18 cellular contexts compared by ENCODE assay signal in the genomic region with DNA sequence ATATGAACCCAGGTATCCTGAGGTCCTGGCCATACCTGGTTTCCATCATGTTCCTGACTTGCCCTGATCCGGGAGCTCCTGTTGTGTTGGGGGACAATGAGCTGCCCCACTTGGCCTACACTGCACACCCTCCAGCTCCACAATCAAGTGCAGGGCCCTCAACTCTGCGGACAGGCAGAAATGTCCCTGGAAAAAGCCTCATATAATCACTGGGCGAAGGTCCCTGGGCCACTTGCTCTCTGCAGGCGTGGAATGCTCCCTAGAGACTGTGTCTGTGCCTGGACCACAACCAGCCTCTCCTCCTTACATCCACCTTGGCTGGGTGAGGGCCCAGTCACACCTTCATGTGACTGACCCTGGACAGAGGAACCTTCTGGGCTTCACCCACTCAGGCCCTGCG. TPM values are rescaled to one million over a fixed set of nuclear protein-coding genes. Genes with fewer than 3 reads are reported as not detected.
DNase-seq lines count a peak whose midpoint lies in the region; ATAC-seq and TF ChIP-seq lines count a peak whose summit lies in the region.
"Had no signal": no experiment of that assay in that cellular context is flagged by ENCODE, and none has a peak within 500 bp of the region (broad histone marks: within the 10 kb centered on the region; RNA-seq: fewer than 3 reads in every experiment).

No MANE protein-coding gene starts in this region.

- H3K36me3 ChIP-seq in BLaER1, result peaks cover 81% of the 10 kb centered on the region

- H3K4me1 ChIP-seq in BLaER1, result peaks cover 10% of the 10 kb centered on the region
- H3K4me1 ChIP-seq in foreskin keratinocyte, result no peaks in the 10 kb centered on the region
- H3K4me1 ChIP-seq: A549 had no signal

- H3K9ac ChIP-seq in BLaER1, result no peak overlapping the region

- H3K27ac ChIP-seq in BLaER1, result no peak overlapping the region
- H3K27ac ChIP-seq in foreskin keratinocyte, result no peak overlapping the region
- H3K27ac ChIP-seq: 22Rv1, A549 had no signal

- H3K4me3 ChIP-seq in BLaER1, result no peak overlapping the region
- H3K4me3 ChIP-seq: A549 had no signal

- H3K36me3 Mint-ChIP-seq in activated CD8-positive, alpha-beta memory T cell treated with anti-CD3 and anti-CD28 coated beads, Interleukin-2, amount 10 ng/mL, durations not matched to agents 7 days and 5 days, result peaks cover 21% of the 10 kb centered on the region
- H3K36me3 Mint-ChIP-seq in activated T-helper 17 cell treated with anti-CD3 and anti-CD28 coated beads, Interleukin-2, amount 50 U/mL, for 72 hours (ENCODE audit: low read depth), result peaks cover 54% of the 10 kb centered on the region
- peaks cover 24% of the 10 kb centered on the region for H3K36me3 Mint-ChIP-seq in osteocyte (ENCODE audit: unreplicated experiment)

- CTCF ChIA-PET in activated CD8-positive, alpha-beta memory T cell treated with anti-CD3 and anti-CD28 coated beads, Interleukin-2, amount 10 ng/mL, durations not matched to agents 7 days and 5 days (lab: Charles Lee), result no interaction called here

- DNase-seq in activated CD8-positive, alpha-beta memory T cell treated with anti-CD3 and anti-CD28 coated beads, Interleukin-2, amount 50 U/mL, for 48 hours, result peak; percentile 30
- DNase-seq in activated CD8-positive, alpha-beta memory T cell treated with anti-CD3 and anti-CD28 coated beads, Interleukin-2, amount 10 ng/mL, durations not matched to agents 7 days and 5 days, result no peak
- DNase-seq in osteocyte (ENCODE audit: extremely low spot score, unreplicated experiment) (peak; percentile 72), globus pallidus (ENCODE audit: low spot score) (no peak), foreskin keratinocyte (no peak), NCI-H1417 treated with DMSO at 0.1 percent for 48 hours (lab: John Stamatoyannopoulos, UW) (no peak)
- DNase-seq: AML-193; CD4-positive, alpha-beta memory T cell; DMS153; DMS79; GDM1; GOT3; HCEC 1CT had no signal

- no peak overlapping the region for H3K4me3 Mint-ChIP-seq in activated CD8-positive, alpha-beta memory T cell treated with anti-CD3 and anti-CD28 coated beads, Interleukin-2, amount 10 ng/mL, durations not matched to agents 7 days and 5 days
- no peak overlapping the region for H3K4me3 Mint-ChIP-seq in activated T-helper 17 cell treated with anti-CD3 and anti-CD28 coated beads, Interleukin-2, amount 50 U/mL, for 72 hours
- no peak overlapping the region for H3K4me3 Mint-ChIP-seq in osteocyte (ENCODE audit: unreplicated experiment)
- H3K4me3 Mint-ChIP-seq: CD14-positive monocyte had no signal

- TF ChIP-seq CTCF in osteocyte (IDR thresholded peaks at IDR 0.05), result no peak
- TF ChIP-seq CTCF in foreskin keratinocyte (conservative IDR thresholded peaks at IDR 0.05), result no peak

- no peaks in the 10 kb centered on the region for H3K9me3 Mint-ChIP-seq in activated CD8-positive, alpha-beta memory T cell treated with anti-CD3 and anti-CD28 coated beads, Interleukin-2, amount 10 ng/mL, durations not matched to agents 7 days and 5 days (ENCODE audit: low read depth)
- H3K9me3 Mint-ChIP-seq in activated T-helper 17 cell treated with anti-CD3 and anti-CD28 coated beads, Interleukin-2, amount 50 U/mL, for 72 hours, result no peaks in the 10 kb centered on the region
- H3K9me3 Mint-ChIP-seq in osteocyte (ENCODE audit: unreplicated experiment), result no peaks in the 10 kb centered on the region

- H3K27me3 Mint-ChIP-seq in activated CD8-positive, alpha-beta memory T cell treated with anti-CD3 and anti-CD28 coated beads, Interleukin-2, amount 10 ng/mL, durations not matched to agents 7 days and 5 days, result no peaks in the 10 kb centered on the region
- no peaks in the 10 kb centered on the region for H3K27me3 Mint-ChIP-seq in activated T-helper 17 cell treated with anti-CD3 and anti-CD28 coated beads, Interleukin-2, amount 50 U/mL, for 72 hours
- H3K27me3 Mint-ChIP-seq in osteocyte (ENCODE audit: unreplicated experiment), result no peaks in the 10 kb centered on the region
- H3K27me3 Mint-ChIP-seq: CD4-positive, alpha-beta memory T cell had no signal

- H3K27me3 ChIP-seq in BLaER1 (no peaks in the 10 kb centered on the region), foreskin keratinocyte (no peaks in the 10 kb centered on the region)

- H3K27ac Mint-ChIP-seq in activated CD8-positive, alpha-beta memory T cell treated with anti-CD3 and anti-CD28 coated beads, Interleukin-2, amount 10 ng/mL, durations not matched to agents 7 days and 5 days, result no peak overlapping the region
- H3K27ac Mint-ChIP-seq in activated T-helper 17 cell treated with anti-CD3 and anti-CD28 coated beads, Interleukin-2, amount 50 U/mL, for 72 hours, result peak overlapping the region; percentile 41
- no peak overlapping the region for H3K27ac Mint-ChIP-seq in osteocyte (ENCODE audit: unreplicated experiment)
- H3K27ac Mint-ChIP-seq: CD14-positive monocyte had no signal

- no peak for ATAC-seq in activated CD8-positive, alpha-beta memory T cell treated with anti-CD3 and anti-CD28 coated beads, Interleukin-2, amount 10 ng/mL, durations not matched to agents 7 days and 5 days
- no peak for ATAC-seq in activated T-helper 17 cell treated with anti-CD3 and anti-CD28 coated beads, Interleukin-2, amount 50 U/mL, for 72 hours (replicated peaks)
- ATAC-seq in foreskin keratinocyte, result no peak

- no peaks in the 10 kb centered on the region for H3K9me3 ChIP-seq in BLaER1
- H3K9me3 ChIP-seq: A549 had no signal

- peak overlapping the region; percentile 17; the same call in 1 of the 2 replicates for H3K4me2 ChIP-seq in BLaER1
- H3K4me2 ChIP-seq: A549 had no signal

- no peaks in the 10 kb centered on the region for H4K20me1 ChIP-seq in BLaER1

- H3K4me1 Mint-ChIP-seq in activated CD8-positive, alpha-beta memory T cell treated with anti-CD3 and anti-CD28 coated beads, Interleukin-2, amount 10 ng/mL, durations not matched to agents 7 days and 5 days, result no peaks in the 10 kb centered on the region
- peaks cover 10% of the 10 kb centered on the region for H3K4me1 Mint-ChIP-seq in activated T-helper 17 cell treated with anti-CD3 and anti-CD28 coated beads, Interleukin-2, amount 50 U/mL, for 72 hours
- H3K4me1 Mint-ChIP-seq in osteocyte (ENCODE audit: unreplicated experiment), result no peaks in the 10 kb centered on the region
- H3K4me1 Mint-ChIP-seq: CD14-positive monocyte had no signal

RNA-seq across cellular contexts. Expression of a gene that starts 10.1 kb away (rescaled TPM):
- total RNA-seq in activated CD8-positive, alpha-beta memory T cell treated with anti-CD3 and anti-CD28 coated beads, Interleukin-2, amount 10 ng/mL, durations not matched to agents 7 days and 5 days, result 10 to 100 TPM; 69.5 to 76.1 TPM
- total RNA-seq in activated T-helper 17 cell treated with anti-CD3 and anti-CD28 coated beads, Interleukin-2, amount 50 U/mL, for 72 hours, result 10 to 100 TPM; 35.7 to 51.7 TPM
- total RNA-seq in osteocyte, result 22.4 and 23.1 TPM in 2 replicates
- 106 and 107 TPM in 2 replicates for total RNA-seq in foreskin keratinocyte
- polyA plus RNA-seq in foreskin keratinocyte, result 153 and 167 TPM in 2 replicates

RNA-seq across cellular contexts. Expression of a gene that starts 41.0 kb away (rescaled TPM):
- 100 to 1,000 TPM; 183 to 220 TPM for total RNA-seq in activated CD8-positive, alpha-beta memory T cell treated with anti-CD3 and anti-CD28 coated beads, Interleukin-2, amount 10 ng/mL, durations not matched to agents 7 days and 5 days
- 100 to 1,000 TPM; 155 to 159 TPM for total RNA-seq in activated T-helper 17 cell treated with anti-CD3 and anti-CD28 coated beads, Interleukin-2, amount 50 U/mL, for 72 hours
- total RNA-seq in osteocyte, result 96.1 and 96.3 TPM in 2 replicates
- total RNA-seq in foreskin keratinocyte, result 113 and 116 TPM in 2 replicates
- 32.8 and 39.5 TPM in 2 replicates for polyA plus RNA-seq in foreskin keratinocyte

Comparison
In these comparisons a context has a peak if more than half of its experiments do, and no peak if none do; other contexts are left out.
1. DNase-seq: peak in activated CD8-positive, alpha-beta memory T cell treated with anti-CD3 and anti-CD28 coated beads, Interleukin-2, amount 50 U/mL, for 48 hours (single experiment) and osteocyte (single experiment); none in activated CD8-positive, alpha-beta memory T cell treated with anti-CD3 and anti-CD28 coated beads, Interleukin-2, amount 10 ng/mL, durations not matched to agents 7 days and 5 days (single experiment), globus pallidus (single experiment), foreskin keratinocyte (0 of 2) and NCI-H1417 treated with DMSO at 0.1 percent for 48 hours (single experiment).